1 cellular context compared by ENCODE assay signal in the genomic region with DNA sequence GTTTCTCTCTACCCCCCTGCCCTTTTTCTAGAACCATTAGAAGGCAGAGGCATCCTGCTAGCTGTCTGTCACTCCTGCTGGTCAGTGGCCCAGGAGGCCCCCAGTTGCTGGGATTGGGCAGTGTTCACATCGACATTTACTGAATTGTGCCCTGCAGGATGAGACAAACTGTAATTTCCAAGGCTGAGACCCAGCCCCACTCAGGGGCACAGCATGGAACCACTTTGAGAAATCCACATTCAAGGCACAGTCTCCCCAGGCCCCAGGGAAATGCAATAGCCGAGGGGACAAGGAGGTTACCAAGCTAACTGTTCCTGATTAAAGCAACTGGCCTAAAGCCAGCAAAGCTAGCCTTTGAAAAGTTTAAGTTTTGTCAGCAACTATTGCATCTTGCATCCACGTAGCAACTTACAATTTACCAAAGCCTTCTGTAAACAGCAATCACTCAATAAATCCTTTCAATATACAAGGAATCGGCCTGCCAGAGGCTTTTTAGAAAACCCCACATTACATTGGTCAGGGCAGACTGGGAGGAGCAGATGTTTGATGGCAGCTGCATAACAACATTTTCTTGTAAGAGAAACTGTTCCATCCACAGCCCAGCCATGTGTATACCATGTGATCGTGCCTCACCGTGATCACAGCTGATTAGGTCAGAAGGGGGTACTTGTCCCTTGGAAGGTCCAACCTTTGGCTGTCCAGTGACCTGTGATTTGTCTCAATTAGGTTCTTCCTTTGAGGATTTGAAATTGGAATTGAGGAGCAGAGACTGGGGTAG.
A peak's percentile ranks its signal among the peaks of the same experiment; 100 is the strongest.
TF ChIP-seq lines count a peak whose summit lies in the region.

No MANE protein-coding gene starts in this region.

TF ChIP-seq in HepG2, 621 proteins besides CTCF, POLR2A, EP300 and RAD21:
- TF ChIP-seq, protein P1, sequence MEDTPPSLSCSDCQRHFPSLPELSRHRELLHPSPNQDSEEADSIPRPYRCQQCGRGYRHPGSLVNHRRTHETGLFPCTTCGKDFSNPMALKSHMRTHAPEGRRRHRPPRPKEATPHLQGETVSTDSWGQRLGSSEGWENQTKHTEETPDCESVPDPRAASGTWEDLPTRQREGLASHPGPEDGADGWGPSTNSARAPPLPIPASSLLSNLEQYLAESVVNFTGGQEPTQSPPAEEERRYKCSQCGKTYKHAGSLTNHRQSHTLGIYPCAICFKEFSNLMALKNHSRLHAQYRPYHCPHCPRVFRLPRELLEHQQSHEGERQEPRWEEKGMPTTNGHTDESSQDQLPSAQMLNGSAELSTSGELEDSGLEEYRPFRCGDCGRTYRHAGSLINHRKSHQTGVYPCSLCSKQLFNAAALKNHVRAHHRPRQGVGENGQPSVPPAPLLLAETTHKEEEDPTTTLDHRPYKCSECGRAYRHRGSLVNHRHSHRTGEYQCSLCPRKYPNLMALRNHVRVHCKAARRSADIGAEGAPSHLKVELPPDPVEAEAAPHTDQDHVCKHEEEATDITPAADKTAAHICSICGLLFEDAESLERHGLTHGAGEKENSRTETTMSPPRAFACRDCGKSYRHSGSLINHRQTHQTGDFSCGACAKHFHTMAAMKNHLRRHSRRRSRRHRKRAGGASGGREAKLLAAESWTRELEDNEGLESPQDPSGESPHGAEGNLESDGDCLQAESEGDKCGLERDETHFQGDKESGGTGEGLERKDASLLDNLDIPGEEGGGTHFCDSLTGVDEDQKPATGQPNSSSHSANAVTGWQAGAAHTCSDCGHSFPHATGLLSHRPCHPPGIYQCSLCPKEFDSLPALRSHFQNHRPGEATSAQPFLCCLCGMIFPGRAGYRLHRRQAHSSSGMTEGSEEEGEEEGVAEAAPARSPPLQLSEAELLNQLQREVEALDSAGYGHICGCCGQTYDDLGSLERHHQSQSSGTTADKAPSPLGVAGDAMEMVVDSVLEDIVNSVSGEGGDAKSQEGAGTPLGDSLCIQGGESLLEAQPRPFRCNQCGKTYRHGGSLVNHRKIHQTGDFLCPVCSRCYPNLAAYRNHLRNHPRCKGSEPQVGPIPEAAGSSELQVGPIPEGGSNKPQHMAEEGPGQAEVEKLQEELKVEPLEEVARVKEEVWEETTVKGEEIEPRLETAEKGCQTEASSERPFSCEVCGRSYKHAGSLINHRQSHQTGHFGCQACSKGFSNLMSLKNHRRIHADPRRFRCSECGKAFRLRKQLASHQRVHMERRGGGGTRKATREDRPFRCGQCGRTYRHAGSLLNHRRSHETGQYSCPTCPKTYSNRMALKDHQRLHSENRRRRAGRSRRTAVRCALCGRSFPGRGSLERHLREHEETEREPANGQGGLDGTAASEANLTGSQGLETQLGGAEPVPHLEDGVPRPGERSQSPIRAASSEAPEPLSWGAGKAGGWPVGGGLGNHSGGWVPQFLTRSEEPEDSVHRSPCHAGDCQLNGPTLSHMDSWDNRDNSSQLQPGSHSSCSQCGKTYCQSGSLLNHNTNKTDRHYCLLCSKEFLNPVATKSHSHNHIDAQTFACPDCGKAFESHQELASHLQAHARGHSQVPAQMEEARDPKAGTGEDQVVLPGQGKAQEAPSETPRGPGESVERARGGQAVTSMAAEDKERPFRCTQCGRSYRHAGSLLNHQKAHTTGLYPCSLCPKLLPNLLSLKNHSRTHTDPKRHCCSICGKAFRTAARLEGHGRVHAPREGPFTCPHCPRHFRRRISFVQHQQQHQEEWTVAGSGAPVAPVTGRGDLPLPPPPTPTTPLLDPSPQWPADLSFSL (CRISPR knock-in tag; IDR thresholded peaks at IDR 0.05), result no peak
- TF ChIP-seq, protein P2, sequence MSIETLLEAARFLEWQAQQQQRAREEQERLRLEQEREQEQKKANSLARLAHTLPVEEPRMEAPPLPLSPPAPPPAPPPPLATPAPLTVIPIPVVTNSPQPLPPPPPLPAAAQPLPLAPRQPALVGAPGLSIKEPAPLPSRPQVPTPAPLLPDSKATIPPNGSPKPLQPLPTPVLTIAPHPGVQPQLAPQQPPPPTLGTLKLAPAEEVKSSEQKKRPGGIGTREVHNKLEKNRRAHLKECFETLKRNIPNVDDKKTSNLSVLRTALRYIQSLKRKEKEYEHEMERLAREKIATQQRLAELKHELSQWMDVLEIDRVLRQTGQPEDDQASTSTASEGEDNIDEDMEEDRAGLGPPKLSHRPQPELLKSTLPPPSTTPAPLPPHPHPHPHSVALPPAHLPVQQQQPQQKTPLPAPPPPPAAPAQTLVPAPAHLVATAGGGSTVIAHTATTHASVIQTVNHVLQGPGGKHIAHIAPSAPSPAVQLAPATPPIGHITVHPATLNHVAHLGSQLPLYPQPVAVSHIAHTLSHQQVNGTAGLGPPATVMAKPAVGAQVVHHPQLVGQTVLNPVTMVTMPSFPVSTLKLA (IDR thresholded peaks at IDR 0.05), result 0 out of 2 replicates have a peak, but pooled peaks have one; percentile 4
- TF ChIP-seq CENPT (CRISPR knock-in tag; IDR thresholded peaks at IDR 0.05; ENCODE audit: low read depth) (no peak), U2AF2 (IDR thresholded peaks at IDR 0.05; ENCODE audit: low read depth, low read length) (no peak), ZNF616 (CRISPR knock-in tag; IDR thresholded peaks at IDR 0.05; ENCODE audit: low read depth) (no peak)
